24 cellular contexts compared by ENCODE assay signal in the genomic region with DNA sequence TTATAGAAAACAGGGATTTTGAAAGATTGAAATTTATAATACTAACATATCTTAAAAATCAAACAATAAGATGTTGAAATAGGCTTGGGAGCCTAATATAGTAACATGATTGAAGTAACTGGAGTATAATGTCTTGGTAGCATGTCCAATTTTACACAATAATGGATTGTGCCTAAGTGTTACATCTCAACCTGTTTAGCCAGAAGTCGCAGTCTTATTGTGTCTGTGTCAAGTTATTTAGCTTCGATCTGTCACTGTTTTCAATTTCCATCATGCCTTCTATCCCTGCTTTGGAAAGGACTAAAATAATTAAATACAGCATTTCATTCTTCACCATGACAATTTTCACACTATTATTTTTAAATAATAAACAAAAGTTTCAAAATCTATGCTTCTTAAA.
"Had no signal": no experiment of that assay in that cellular context is flagged by ENCODE, and none has a peak within 500 bp of the region (broad histone marks: within the 10 kb centered on the region; RNA-seq: fewer than 3 reads in every experiment).

No MANE protein-coding gene starts in this region.

- H2AFZ ChIP-seq: parathyroid adenoma had no signal

- H3K27ac ChIP-seq: neutrophil, parathyroid adenoma, psoas muscle, right lobe of liver, sigmoid colon, stomach, thoracic aorta, thyroid gland, tibial nerve, upper lobe of left lung, uterus had no signal

- H3K79me2 ChIP-seq: parathyroid adenoma had no signal

- H3K27me3 ChIP-seq: neutrophil, right lobe of liver, sigmoid colon, stomach, thyroid gland, tibial nerve, upper lobe of left lung, uterus had no signal

- H3K9ac ChIP-seq: parathyroid adenoma had no signal

- DNase-seq: naive thymus-derived CD4-positive, alpha-beta T cell; natural killer cell; nucleus accumbens; posterior cingulate gyrus; psoas muscle; right cardiac atrium; right lobe of liver; sigmoid colon; small intestine; stimulated activated CD4-positive, alpha-beta T cell treated with anti-CD3 and anti-CD28 coated beads, Interleukin-15, amount 100 ng/mL, for 24 hours; stimulated activated CD4-positive, alpha-beta T cell treated with anti-CD3 and anti-CD28 coated beads, Interleukin-2, amount 100 ng/mL, for 24 hours; stimulated activated CD4-positive, alpha-beta T cell treated with anti-CD3 and anti-CD28 coated beads, Interleukin-2, amount 100 ng/mL, for 48 hours; stimulated activated CD4-positive, alpha-beta T cell treated with anti-CD3 and anti-CD28 coated beads, Interleukin-4, amount 100 ng/mL, for 24 hours; stimulated activated naive B cell treated with anti-CD40 and anti-IgM and Interleukin-4, amounts not matched to agents 10 μg/mL and 1 μg/mL and 100 μg/mL, for 72 hours; stimulated activated naive CD4-positive, alpha-beta T cell treated with Interleukin-2 at 50 U/mL for 16 hours; stomach; thyroid gland; trophoblast cell; upper lobe of left lung; uterus had no signal

- H3K4me3 ChIP-seq: psoas muscle, right lobe of liver, sigmoid colon, stomach, thoracic aorta, thyroid gland, tibial nerve, upper lobe of left lung, uterus had no signal

- H3K9me3 ChIP-seq: neutrophil, psoas muscle, right lobe of liver, thoracic aorta, thyroid gland, tibial nerve, upper lobe of left lung, uterus had no signal

- H3K36me3 ChIP-seq: neutrophil, right lobe of liver, sigmoid colon, stomach, thoracic aorta, thyroid gland, tibial nerve, upper lobe of left lung, uterus had no signal

- H3K4me1 ChIP-seq: parathyroid adenoma, psoas muscle, right lobe of liver, sigmoid colon, stomach, thyroid gland, tibial nerve, upper lobe of left lung, uterus had no signal
